In genomic region chr17:7046725-7047397, GRCh38 we compare ENCODE assay signal across 10 cellular contexts. TPM values are rescaled to one million over a fixed set of nuclear protein-coding genes. Genes with fewer than 3 reads are reported as not detected.
DNase-seq lines count a peak whose midpoint lies in the region; ATAC-seq and TF ChIP-seq lines count a peak whose summit lies in the region.
"Not testable (repeated sequence)": the region's sequence is repeated elsewhere in the genome, so short reads cannot be mapped to it uniquely, and the experiment has no call there.
"Had no signal": no experiment of that assay in that cellular context is flagged by ENCODE, and none has a peak within 500 bp of the region (broad histone marks: within the 10 kb centered on the region; RNA-seq: fewer than 3 reads in every experiment).

No MANE protein-coding gene starts in this region.

- H3K36me3 ChIP-seq in CD4-positive, CD25-positive, alpha-beta regulatory T cell (ENCODE audit: control insufficient read depth, insufficient read depth, low read length); breast epithelium; left ventricle myocardium inferior: not testable (repeated sequence)

- TF ChIP-seq CTCF in breast epithelium (IDR thresholded peaks at IDR 0.05); left ventricle myocardium inferior (IDR thresholded peaks at IDR 0.05; ENCODE audit: borderline replicate concordance): not testable (repeated sequence)

- not testable (repeated sequence) for H3K9me3 ChIP-seq in CD4-positive, CD25-positive, alpha-beta regulatory T cell (ENCODE audit: control insufficient read depth in 2 of 2, low read length in 2 of 2); breast epithelium; left ventricle myocardium inferior (replicated peaks)

- peaks cover 21% of the 10 kb centered on the region for H3K27me3 Mint-ChIP-seq in CD4-positive, CD25-positive, alpha-beta regulatory T cell
- not testable (repeated sequence) for H3K27me3 Mint-ChIP-seq in naive thymus-derived CD8-positive, alpha-beta T cell

- H3K9me3 Mint-ChIP-seq in CD4-positive, CD25-positive, alpha-beta regulatory T cell; naive thymus-derived CD8-positive, alpha-beta T cell: not testable (repeated sequence)

- not testable (repeated sequence) for TF ChIP-seq POLR2A in breast epithelium (IDR thresholded peaks at IDR 0.05)

- POLR2A ChIA-PET in naive thymus-derived CD8-positive, alpha-beta T cell (lab: Charles Lee) = interaction anchor here (0.7 to 7.1 kb wide), 13 partner anchors 11 to 641 kb away, joined by 3 to 83 read pairs (median 7); partner anchors contain the start of genes ACADVL, DLG4, PHF23 and RNASEK

- H3K27ac ChIP-seq in CD4-positive, CD25-positive, alpha-beta regulatory T cell (ENCODE audit: insufficient read depth, low read length, poor library complexity, severe bottlenecking) = peak overlapping the region; percentile 80
- peak overlapping the region; percentile 85 to 89 for H3K27ac ChIP-seq in breast epithelium
- H3K27ac ChIP-seq in left ventricle myocardium inferior (replicated peaks) = not testable (repeated sequence)

- intact Hi-C loops in breast epithelium (cut with DNase I; ENCODE audit: low total_unique reads); left ventricle myocardium inferior (cut with micrococcal nuclease): not testable (repeated sequence)

- DNase-seq in CD4-positive, CD25-positive, alpha-beta regulatory T cell = peak; percentile 78 to 93 (median 85)
- peak; percentile 90 for DNase-seq in Jurkat, Clone E6-1 (ENCODE audit: low read depth, low spot score)
- DNase-seq in T follicular helper cell (ENCODE audit: low read depth) (peak; percentile 73), breast epithelium (ENCODE audit: low spot score in 2 of 2) (peak in 1 of 2 donors; percentile 41)
- DNase-seq in activated CD8-positive, alpha-beta memory T cell treated with anti-CD3 and anti-CD28 coated beads, Interleukin-2, amount 50 U/mL, for 48 hours = peak; percentile 74
- DNase-seq in left ventricle myocardium inferior = not testable (repeated sequence)
- peak; percentile 32 to 92 (median 76) for DNase-seq in naive thymus-derived CD8-positive, alpha-beta T cell
- DNase-seq in stimulated activated CD8-positive, alpha-beta memory T cell treated with anti-CD3 and anti-CD28 coated beads, Interleukin-4, amount 100 ng/mL, for 48 hours = peak; percentile 74

- peaks cover 44% of the 10 kb centered on the region for H3K4me1 ChIP-seq in CD4-positive, CD25-positive, alpha-beta regulatory T cell (ENCODE audit: control insufficient read depth, insufficient read depth, low read length, poor library complexity, severe bottlenecking)
- H3K4me1 ChIP-seq in breast epithelium (peaks cover 5 to 12% of the 10 kb centered on the region in 2 donors), left ventricle myocardium inferior (peaks cover 43% of the 10 kb centered on the region)

- H3K27ac Mint-ChIP-seq in CD4-positive, CD25-positive, alpha-beta regulatory T cell = peak overlapping the region; percentile 91 to 94 (median 93)
- peak overlapping the region; percentile 81 to 96 (median 93) for H3K27ac Mint-ChIP-seq in naive thymus-derived CD8-positive, alpha-beta T cell

- peak overlapping the region; percentile 91 for H3K4me3 ChIP-seq in CD4-positive, CD25-positive, alpha-beta regulatory T cell (ENCODE audit: low read depth, low read length)
- peak overlapping the region; percentile 66 for H3K4me3 ChIP-seq in Jurkat, Clone E6-1 (ENCODE audit: low read length)
- H3K4me3 ChIP-seq in breast epithelium (peak overlapping the region; percentile 19 to 50 (median 24)), left ventricle myocardium inferior (peak overlapping the region; percentile 48)

- peaks cover 11 to 38% (median 22%) of the 10 kb centered on the region in 4 donors for H3K4me1 Mint-ChIP-seq in CD4-positive, CD25-positive, alpha-beta regulatory T cell
- H3K4me1 Mint-ChIP-seq in naive thymus-derived CD8-positive, alpha-beta T cell = peaks cover 16 to 35% (median 32%) of the 10 kb centered on the region in 4 donors

- H3K27me3 ChIP-seq in CD4-positive, CD25-positive, alpha-beta regulatory T cell (ENCODE audit: control insufficient read depth, insufficient read depth, low read length); breast epithelium: not testable (repeated sequence)
- H3K27me3 ChIP-seq in left ventricle myocardium inferior (ENCODE audit: low read depth) = peaks cover 79% of the 10 kb centered on the region

- ATAC-seq in CD4-positive, CD25-positive, alpha-beta regulatory T cell (ENCODE audit: low read depth in 2 of 2) = peak; percentile 39 to 45
- peak; percentile 31 to 45 for ATAC-seq in naive thymus-derived CD8-positive, alpha-beta T cell

- not testable (repeated sequence) for H3K36me3 Mint-ChIP-seq in CD4-positive, CD25-positive, alpha-beta regulatory T cell; naive thymus-derived CD8-positive, alpha-beta T cell

- H3K4me3 Mint-ChIP-seq in CD4-positive, CD25-positive, alpha-beta regulatory T cell = peak overlapping the region; percentile 55 to 93 (median 84)
- peak overlapping the region; percentile 81 to 95 (median 88) for H3K4me3 Mint-ChIP-seq in naive thymus-derived CD8-positive, alpha-beta T cell

RNA-seq across cellular contexts. Expression of gene SLC16A11, which starts 3.0 kb away (rescaled TPM):
- total RNA-seq in CD4-positive, CD25-positive, alpha-beta regulatory T cell = 0.39 TPM
- polyA plus RNA-seq in CD4-positive, CD25-positive, alpha-beta regulatory T cell = 1 to 10 TPM in 1 of 4 donors, under 1 TPM in 2, not detected in 1; 0.30 to 1.2 (median 0.67) TPM
- polyA plus RNA-seq in Jurkat, Clone E6-1 (2012; ENCODE audit: insufficient read depth, insufficient read length) = not detected
- total RNA-seq in breast epithelium = 1 to 10 TPM in 2 of 3 donors, not detected in 1; 1.5 to 3.6 TPM
- total RNA-seq in left ventricle myocardium inferior = 0.38 TPM
- total RNA-seq in naive thymus-derived CD8-positive, alpha-beta T cell = 1 to 10 TPM; 2.8 to 3.5 TPM
- 1 to 10 TPM; 2.0 to 2.2 (median 2.0) TPM for polyA plus RNA-seq in naive thymus-derived CD8-positive, alpha-beta T cell
- total RNA-seq: cerebellum, SJSA1 had no signal

RNA-seq across cellular contexts. Expression of gene SLC16A13, which starts 11.0 kb away (rescaled TPM):
- 3.8 TPM for total RNA-seq in CD4-positive, CD25-positive, alpha-beta regulatory T cell
- polyA plus RNA-seq in CD4-positive, CD25-positive, alpha-beta regulatory T cell = 1 to 10 TPM; 1.1 to 1.9 (median 1.5) TPM
- 4.7 TPM for polyA plus RNA-seq in Jurkat, Clone E6-1 (2012; ENCODE audit: insufficient read depth, insufficient read length)
- total RNA-seq in breast epithelium (1 to 10 TPM in 2 of 3 donors, under 1 TPM in 1; 0.32 to 3.5 (median 2.6) TPM), left ventricle myocardium inferior (1.4 TPM)
- 10 to 100 TPM; 11.5 to 14.7 TPM for total RNA-seq in naive thymus-derived CD8-positive, alpha-beta T cell
- polyA plus RNA-seq in naive thymus-derived CD8-positive, alpha-beta T cell = 1 to 10 TPM in 1 of 3 donors, under 1 TPM in 2; 0.93 to 1.2 (median 0.97) TPM
- total RNA-seq: SJSA1 had no signal

RNA-seq across cellular contexts. Expression of gene BCL6B, which starts 24.0 kb away (rescaled TPM):
- 0.42 TPM for total RNA-seq in CD4-positive, CD25-positive, alpha-beta regulatory T cell
- not detected for polyA plus RNA-seq in CD4-positive, CD25-positive, alpha-beta regulatory T cell
- not detected for polyA plus RNA-seq in Jurkat, Clone E6-1 (2012; ENCODE audit: insufficient read depth, insufficient read length)
- 1 to 10 TPM; 1.4 to 5.9 (median 4.1) TPM for total RNA-seq in breast epithelium
- total RNA-seq in left ventricle myocardium inferior = 13.7 TPM
- total RNA-seq in naive thymus-derived CD8-positive, alpha-beta T cell = not detected
- polyA plus RNA-seq in naive thymus-derived CD8-positive, alpha-beta T cell = not detected
- total RNA-seq: SJSA1 had no signal

RNA-seq across cellular contexts. Expression of gene CLEC10A, which starts 33.2 kb away (rescaled TPM):
- not detected for total RNA-seq in CD4-positive, CD25-positive, alpha-beta regulatory T cell
- not detected for polyA plus RNA-seq in CD4-positive, CD25-positive, alpha-beta regulatory T cell
- not detected for polyA plus RNA-seq in Jurkat, Clone E6-1 (2012; ENCODE audit: insufficient read depth, insufficient read length)
- total RNA-seq in breast epithelium = 10 to 100 TPM in 1 of 3 donors, 1 to 10 TPM in 2; 2.8 to 15.8 (median 2.9) TPM
- total RNA-seq in left ventricle myocardium inferior = 2.9 TPM
- under 1 TPM; 0.49 to 0.93 TPM for total RNA-seq in naive thymus-derived CD8-positive, alpha-beta T cell
- under 1 TPM in 1 of 3 donors, not detected in 2; 0.13 TPM for polyA plus RNA-seq in naive thymus-derived CD8-positive, alpha-beta T cell
- total RNA-seq: cerebellum, SJSA1 had no signal

RNA-seq across cellular contexts. Expression of gene RNASEK, which starts 34.4 kb away (rescaled TPM):
- total RNA-seq in CD4-positive, CD25-positive, alpha-beta regulatory T cell = 128 TPM
- 100 to 1,000 TPM; 556 to 649 (median 611) TPM for polyA plus RNA-seq in CD4-positive, CD25-positive, alpha-beta regulatory T cell
- 189 TPM for polyA plus RNA-seq in Jurkat, Clone E6-1 (2012; ENCODE audit: insufficient read depth, insufficient read length)
- total RNA-seq in breast epithelium (100 to 1,000 TPM in 1 of 3 donors, 10 to 100 TPM in 2; 18.7 to 154 (median 93.4) TPM), left ventricle myocardium inferior (174 TPM)
- total RNA-seq in naive thymus-derived CD8-positive, alpha-beta T cell = 100 to 1,000 TPM; 117 to 120 TPM
- 100 to 1,000 TPM; 477 to 597 (median 559) TPM for polyA plus RNA-seq in naive thymus-derived CD8-positive, alpha-beta T cell

Comparison
In these comparisons a context has a peak if more than half of its experiments do, and no peak if none do; other contexts are left out.
1. H3K4me3 ChIP-seq: peak in every context shown above with its lines; median percentile 91 in CD4-positive, CD25-positive, alpha-beta regulatory T cell; 66 in Jurkat, Clone E6-1; 48 in left ventricle myocardium inferior; 24 in breast epithelium.